Comparison of ENCODE assay signal across 8 cellular contexts in the genomic region with DNA sequence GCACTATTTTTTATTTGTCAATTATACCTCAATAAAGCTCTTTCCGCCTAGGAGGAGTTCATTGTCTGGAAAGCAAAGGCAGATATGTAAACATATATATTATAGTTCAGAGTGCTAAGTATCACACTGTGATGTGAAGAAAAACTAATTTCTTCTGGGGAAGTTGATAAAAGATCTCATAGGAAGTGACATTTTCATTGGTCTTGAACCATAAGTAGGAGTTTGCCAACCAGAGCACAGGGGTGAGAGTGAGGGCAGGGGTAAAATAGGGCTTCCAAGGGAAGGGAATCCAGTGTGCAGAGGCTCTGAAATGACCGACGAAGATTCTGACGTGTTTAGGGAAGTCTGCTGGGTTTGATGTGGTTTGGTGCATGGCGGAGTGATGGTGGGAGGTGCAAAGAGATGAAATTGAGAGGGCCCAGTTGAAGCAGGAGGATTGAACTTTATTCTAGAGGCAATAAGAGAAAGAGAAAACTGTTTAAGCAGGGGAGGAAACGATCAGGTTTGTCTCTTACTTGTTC. TPM values are rescaled to one million over a fixed set of nuclear protein-coding genes. Genes with fewer than 3 reads are reported as not detected.
A peak's percentile ranks its signal among the peaks of the same experiment; 100 is the strongest.
DNase-seq lines count a peak whose midpoint lies in the region; ATAC-seq, FAIRE-seq and TF ChIP-seq lines count a peak whose summit lies in the region.

No MANE protein-coding gene starts in this region.

- H3K4me3 Mint-ChIP-seq in stimulated activated memory B cell treated with anti-CD40 and anti-IgM and Interleukin-4, amounts not matched to agents 10 μg/mL and 1 μg/mL and 100 μg/mL, for 72 hours, result no peak overlapping the region

- H3K27me3 ChIP-seq in mesendoderm (ENCODE audit: insufficient read depth, low read length, poor library complexity), result no peaks in the 10 kb centered on the region

- H3K36me3 Mint-ChIP-seq in stimulated activated memory B cell treated with anti-CD40 and anti-IgM and Interleukin-4, amounts not matched to agents 10 μg/mL and 1 μg/mL and 100 μg/mL, for 72 hours, result no peaks in the 10 kb centered on the region

- H3K56ac ChIP-seq in mesendoderm (ENCODE audit: low read length), result peak overlapping the region; percentile 73

- TF ChIP-seq RAD21 in A549 (conservative IDR thresholded peaks at IDR 0.05 in 1 of 2, IDR thresholded peaks at IDR 0.05 in 1 of 2), result no peak

- POLR2A ChIA-PET in A549 (lab: Yijun Ruan, JAX), result interaction anchor here (0.6 to 0.8 kb wide), 2 partner anchors 15 to 47 kb away, joined by 3 to 4 read pairs; no protein-coding TSS in a partner anchor

- no peak overlapping the region for H2BK15ac ChIP-seq in mesendoderm (replicated peaks; ENCODE audit: low read depth)

- H2BK5ac ChIP-seq in mesendoderm (ENCODE audit: low read length), result no peak overlapping the region

- no peak overlapping the region for H4K8ac ChIP-seq in mesendoderm (ENCODE audit: low read depth, low read length)

- TF ChIP-seq CTCF in A549 (IDR thresholded peaks at IDR 0.05) (no peak), WI38 (IDR thresholded peaks at IDR 0.05; ENCODE audit: low read depth, low read length) (no peak)

- H3K4me2 ChIP-seq in A549 (peak overlapping the region; percentile 86), mesendoderm (ENCODE audit: low read length) (peak overlapping the region; percentile 96)

- H3K79me2 ChIP-seq in mesendoderm (ENCODE audit: control insufficient read depth, insufficient read depth, low read length), result peaks cover 32% of the 10 kb centered on the region

- peak overlapping the region; percentile 15 for H4K5ac ChIP-seq in mesendoderm (ENCODE audit: low read length)

- no peak for FAIRE-seq in A549 (lab: Jason Lieb, UNC)

- no peaks in the 10 kb centered on the region for H3K27me3 Mint-ChIP-seq in stimulated activated memory B cell treated with anti-CD40 and anti-IgM and Interleukin-4, amounts not matched to agents 10 μg/mL and 1 μg/mL and 100 μg/mL, for 72 hours

- peak overlapping the region; percentile 68 for H3K9ac ChIP-seq in mesendoderm (ENCODE audit: low read length)

- peaks cover 9% of the 10 kb centered on the region for H3K79me1 ChIP-seq in mesendoderm (ENCODE audit: low read length)

- H2AK5ac ChIP-seq in mesendoderm (ENCODE audit: low read length), result no peak overlapping the region

- H3K4me3 ChIP-seq in A549 (peak overlapping the region; percentile 97), WI38 (ENCODE audit: low read depth, low read length) (peak overlapping the region; percentile 98), mesendoderm (ENCODE audit: low read length) (peak overlapping the region; percentile 60)

- peak; percentile 10 to 36; a peak in 3 of 6 replicates for ATAC-seq in A549
- ATAC-seq in GM18909 (IDR thresholded peaks at IDR 0.05; ENCODE audit: poor library complexity, unreplicated experiment), result peak; percentile 25
- ATAC-seq in stimulated activated memory B cell treated with anti-CD40 and anti-IgM and Interleukin-4, amounts not matched to agents 10 μg/mL and 1 μg/mL and 100 μg/mL, for 72 hours, result peak; percentile 81

- H3K27ac Mint-ChIP-seq in stimulated activated memory B cell treated with anti-CD40 and anti-IgM and Interleukin-4, amounts not matched to agents 10 μg/mL and 1 μg/mL and 100 μg/mL, for 72 hours, result no peak overlapping the region

- H3K27ac ChIP-seq in A549 (peak overlapping the region; percentile 91 to 93), cingulate gyrus (ENCODE audit: low read depth, low read length) (peak overlapping the region; percentile 75), mesendoderm (ENCODE audit: low read depth, low read length) (no peak overlapping the region)

- WGBS in A549 (ENCODE audit: missing lambda C conversion rate), result 30% methylated on average over 6 of the region's 6 CpGs
- no CpG with 5 or more reads among the region's 6 CpGs for WGBS in mesendoderm (ENCODE audit: extremely low coverage, insufficient coverage, low lambda C conversion rate)

- H3K23ac ChIP-seq in mesendoderm (ENCODE audit: low read length), result no peak overlapping the region

- H3K4me1 ChIP-seq in A549, result no peaks in the 10 kb centered on the region
- peaks cover 3% of the 10 kb centered on the region for H3K4me1 ChIP-seq in mesendoderm (ENCODE audit: control insufficient read depth, low read depth, low read length)

- CTCF ChIA-PET in A549 (lab: Yijun Ruan, JAX), result interaction anchor here (0.7 kb wide), 1 partner anchor 17 kb away, joined by 3 read pairs; no protein-coding TSS in a partner anchor

- peaks cover under 1% of the 10 kb centered on the region for H3K4me1 Mint-ChIP-seq in stimulated activated memory B cell treated with anti-CD40 and anti-IgM and Interleukin-4, amounts not matched to agents 10 μg/mL and 1 μg/mL and 100 μg/mL, for 72 hours

- no peaks in the 10 kb centered on the region for H3K9me3 Mint-ChIP-seq in stimulated activated memory B cell treated with anti-CD40 and anti-IgM and Interleukin-4, amounts not matched to agents 10 μg/mL and 1 μg/mL and 100 μg/mL, for 72 hours

- no peak overlapping the region for H3K4ac ChIP-seq in mesendoderm (ENCODE audit: low read depth, low read length)

- no peak for TF ChIP-seq POLR2A in A549 (IDR thresholded peaks at IDR 0.05; ENCODE audit: low read length)

- TF ChIP-seq EP300 in A549 (IDR thresholded peaks at IDR 0.05), result no peak

- DNase-seq in A549 (ENCODE audit: low read depth in 1 of 2, low spot score in 1 of 2) (no peak), HT1080 (ENCODE audit: low read depth) (peak; percentile 64), mesendoderm (no peak), posterior vena cava (ENCODE audit: low spot score) (no peak)

- H3K18ac ChIP-seq in mesendoderm (ENCODE audit: low read length), result no peak overlapping the region

- no peak overlapping the region for H2BK120ac ChIP-seq in mesendoderm (ENCODE audit: low read depth, low read length)

- no peaks in the 10 kb centered on the region for H3K9me3 ChIP-seq in A549

- H3K36me3 ChIP-seq in mesendoderm (ENCODE audit: control insufficient read depth, insufficient read depth, low read length), result no peaks in the 10 kb centered on the region

- intact Hi-C loops in posterior vena cava (cut with DNase I), result no loop called here

TF ChIP-seq in A549, 52 proteins besides CTCF, POLR2A, EP300 and RAD21 (continues in another document):
- no peak for TF ChIP-seq EHF (CRISPR knock-in tag; IDR thresholded peaks at IDR 0.05)
- no peak for TF ChIP-seq NPAS2 (CRISPR knock-in tag; IDR thresholded peaks at IDR 0.05; ENCODE audit: borderline replicate concordance)
- TF ChIP-seq REST (IDR thresholded peaks at IDR 0.05), result no peak
- TF ChIP-seq HMGXB4 (CRISPR knock-in tag; IDR thresholded peaks at IDR 0.05; ENCODE audit: borderline replicate concordance), result no peak
- no peak for TF ChIP-seq BHLHE40 (IDR thresholded peaks at IDR 0.05; ENCODE audit: low read depth, low read length)

RNA-seq across cellular contexts. Expression of gene GTF2F2, which starts 0.8 kb away (rescaled TPM):
- polyA plus RNA-seq in A549 (2011; rRNA removed) (17.7 and 30.0 TPM in 2 replicates), A549 (2017; fragmentation: RNase III; extraction: RNeasy Plus Mini Kit Qiagen cat#74134 plus additional on column Dnase treatment) (19.3 to 24.5 TPM (median 21.0 TPM) in 3 replicates)
- polyA plus RNA-seq in A549 (2012; cell fraction: cytosol; rRNA removed), result 8.1 and 8.9 TPM in 2 replicates
- 3.6 and 3.9 TPM in 2 replicates for polyA plus RNA-seq in A549 (2012; cell fraction: nucleus; rRNA removed)
- polyA minus RNA-seq in A549 (2011; rRNA and poly(A)+ RNA removed), result 2.8 and 3.7 TPM in 2 replicates
- 54.1 and 55.2 TPM in 2 replicates for total RNA-seq in HT1080 (2014; rRNA removed; shearing (Covaris generic))
- 61.9 and 68.9 TPM in 2 replicates for polyA plus RNA-seq in HT1080 (2015; cell fraction: cytosol; rRNA removed)
- polyA plus RNA-seq in HT1080 (2015; cell fraction: nucleus; rRNA removed), result 54.5 and 55.5 TPM in 2 replicates
- polyA plus RNA-seq in mesendoderm (2013, experiment 1 of 2), result 49.0 TPM
- polyA plus RNA-seq in mesendoderm (2013, experiment 2 of 2), result 48.8 TPM
- 10 to 100 TPM; 13.0 to 15.9 TPM for total RNA-seq in posterior vena cava

Comparison
In these comparisons a context has a peak if more than half of its experiments do, and no peak if none do; other contexts are left out.
1. ATAC-seq: peak in every context shown above with its lines; median percentile 81 in stimulated activated memory B cell treated with anti-CD40 and anti-IgM and Interleukin-4, amounts not matched to agents 10 μg/mL and 1 μg/mL and 100 μg/mL, for 72 hours; 25 in GM18909; 23 in A549.